Comparison of ENCODE assay signal across 8 cellular contexts in the genomic region with DNA sequence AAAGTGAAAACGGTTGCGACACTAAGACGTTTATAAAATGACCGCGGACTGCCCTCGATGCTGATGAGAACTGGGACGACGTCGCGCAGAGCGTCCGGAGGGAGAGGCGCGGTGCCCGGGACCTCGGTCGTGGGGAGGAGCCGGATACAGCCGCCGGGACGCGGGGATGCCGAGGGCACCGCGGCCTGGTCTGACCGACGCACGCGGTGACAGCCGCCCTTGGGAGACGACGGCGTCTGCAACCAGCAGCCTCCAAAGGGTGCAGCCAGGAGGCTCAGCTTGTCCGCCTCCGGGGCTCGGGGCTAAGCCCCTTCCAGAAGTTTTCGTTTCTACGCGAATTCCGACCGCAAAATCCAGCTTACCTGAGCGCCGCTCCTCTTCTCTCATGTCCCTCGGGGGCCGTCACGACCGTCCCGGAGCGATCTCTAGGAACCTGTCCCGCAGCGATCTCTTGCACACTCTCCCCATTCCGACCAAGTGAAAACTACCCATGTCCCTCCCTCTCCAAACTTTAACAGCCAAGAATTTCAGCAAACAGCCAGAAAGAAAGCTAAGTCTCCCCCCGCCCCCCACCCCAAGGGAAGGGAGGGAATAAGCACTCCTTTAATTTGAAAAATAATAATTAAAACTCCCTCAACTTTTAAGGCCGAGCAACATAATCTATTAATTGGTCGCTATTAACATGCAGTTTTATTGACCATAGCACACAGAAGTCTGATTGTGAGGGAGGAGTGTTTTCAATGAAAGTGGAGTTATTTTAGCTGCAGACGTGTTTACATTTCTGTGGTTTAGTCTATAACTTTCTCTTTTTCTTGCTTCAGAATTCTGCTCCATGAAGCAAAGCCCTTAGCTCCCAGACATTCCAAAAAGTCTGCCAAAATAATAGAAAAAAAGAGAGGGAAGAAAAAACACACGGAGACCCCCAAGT.
A peak's percentile ranks its signal among the peaks of the same experiment; 100 is the strongest.
DNase-seq lines count a peak whose midpoint lies in the region; ATAC-seq, FAIRE-seq and TF ChIP-seq lines count a peak whose summit lies in the region.

No MANE protein-coding gene starts in this region.

- H3K4me3 Mint-ChIP-seq in nephron: peak overlapping the region; percentile 82 to 93 (median 88)

- H3K4me1 ChIP-seq in SJCRH30: no peaks in the 10 kb centered on the region
- peaks cover 14 to 21% (median 18%) of the 10 kb centered on the region in 4 donors for H3K4me1 ChIP-seq in esophagus muscularis mucosa

- intact Hi-C loops in esophagus muscularis mucosa (cut with DNase I): no loop called here

- no peaks in the 10 kb centered on the region for H3K9me3 Mint-ChIP-seq in nephron

- TF ChIP-seq CTCF in GM06990 (IDR thresholded peaks at IDR 0.05; ENCODE audit: insufficient read depth, low read length, poor library complexity, severe bottlenecking) (no peak), esophagus muscularis mucosa (IDR thresholded peaks at IDR 0.05) (no peak), nephron (IDR thresholded peaks at IDR 0.05; ENCODE audit: unreplicated experiment in 3 of 3) (no peak)

- no peak overlapping the region for H3K27ac ChIP-seq in SJCRH30
- peak overlapping the region in 1 of 4 donors; percentile 44 for H3K27ac ChIP-seq in esophagus muscularis mucosa (replicated peaks in 1 of 4)

- H3K4me3 ChIP-seq in GM06990 (replicated peaks; ENCODE audit: low read depth, low read length) (no peak overlapping the region), SJCRH30 (peak overlapping the region; percentile 34), esophagus muscularis mucosa (peak overlapping the region; percentile 50 to 65 (median 51))

- peak overlapping the region; percentile 62 to 87 (median 80) for H3K27ac Mint-ChIP-seq in nephron

- 3% methylated on average over 32 of the region's 57 CpGs for WGBS in esophagus muscularis mucosa

- no peak for FAIRE-seq in GM12891 (lab: Jason Lieb, UNC)

- peaks cover 86% of the 10 kb centered on the region for H3K27me3 Mint-ChIP-seq in nephron (ENCODE audit: low read depth)

- ATAC-seq in GM21576 (IDR thresholded peaks at IDR 0.05; ENCODE audit: unreplicated experiment) (no peak), GM18520 (IDR thresholded peaks at IDR 0.05; ENCODE audit: unreplicated experiment) (no peak)

- H3K4me1 Mint-ChIP-seq in nephron: peaks cover 18% of the 10 kb centered on the region

- DNase-seq in GM06990 (ENCODE audit: extremely low read depth, insufficient read length) (peak; percentile 6), SJCRH30 (peak in 1 of 2 experiments; percentile 5), esophagus muscularis mucosa (ENCODE audit: extremely low spot score) (no peak), GM12891 (ENCODE audit: insufficient read length, low spot score) (no peak), NCI-H1417 (lab: John Stamatoyannopoulos, UW) (no peak)

- no peaks in the 10 kb centered on the region for H3K36me3 ChIP-seq in GM06990 (ENCODE audit: control insufficient read depth, insufficient read depth, low read length)
- H3K36me3 ChIP-seq in SJCRH30: no peaks in the 10 kb centered on the region
- no peaks in the 10 kb centered on the region for H3K36me3 ChIP-seq in esophagus muscularis mucosa

- H3K27me3 ChIP-seq in GM06990 (replicated peaks; ENCODE audit: control insufficient read depth, insufficient read depth, low read length): peaks cover 2% of the 10 kb centered on the region
- H3K27me3 ChIP-seq in SJCRH30: peaks cover 9% of the 10 kb centered on the region; the same call in 1 of the 2 replicates
- peaks cover 8 to 70% (median 26%) of the 10 kb centered on the region in 4 donors for H3K27me3 ChIP-seq in esophagus muscularis mucosa

- TF ChIP-seq POLR2A in esophagus muscularis mucosa (IDR thresholded peaks at IDR 0.05; ENCODE audit: low read depth): no peak
- no peak for TF ChIP-seq POLR2A in GM12891 (IDR thresholded peaks at IDR 0.05; ENCODE audit: low read depth, low read length)

- H3K36me3 Mint-ChIP-seq in nephron (ENCODE audit: low read depth): no peaks in the 10 kb centered on the region

- H3K9me3 ChIP-seq in SJCRH30 (replicated peaks): no peaks in the 10 kb centered on the region
- H3K9me3 ChIP-seq in esophagus muscularis mucosa: no peaks in the 10 kb centered on the region

- TF ChIP-seq EP300 in esophagus muscularis mucosa (IDR thresholded peaks at IDR 0.05): no peak

TF ChIP-seq in GM12891, 5 proteins besides CTCF, POLR2A, EP300 and RAD21:
- TF ChIP-seq SPI1 (IDR thresholded peaks at IDR 0.05; ENCODE audit: low read depth, low read length) (no peak), POU2F2 (IDR thresholded peaks at IDR 0.05; ENCODE audit: low read depth, low read length) (no peak), TAF1 (IDR thresholded peaks at IDR 0.05; ENCODE audit: low read depth, low read length) (no peak), POLR2AphosphoS5 (IDR thresholded peaks at IDR 0.05; ENCODE audit: low read depth, low read length) (no peak), PAX5 (IDR thresholded peaks at IDR 0.05; ENCODE audit: insufficient read depth, low read length, severe bottlenecking) (no peak)
